In genomic region chr11:34052036-34052607, GRCh38 we compare ENCODE assay signal across 8 cellular contexts.
DNase-seq lines count a peak whose midpoint lies in the region; ATAC-seq lines count a peak whose summit lies in the region.

No MANE protein-coding gene starts in this region.

- ATAC-seq in GM19328 (IDR thresholded peaks at IDR 0.05; ENCODE audit: unreplicated experiment) (peak; percentile 60), HG03469 (IDR thresholded peaks at IDR 0.05; ENCODE audit: unreplicated experiment) (peak; percentile 30)

- DNase-seq in C1 segment of cervical spinal cord (lab: John Stamatoyannopoulos, UW) (peak; percentile 33 to 92 (median 80)), NCI-H82 treated with DMSO at 0.1 percent for 48 hours (lab: John Stamatoyannopoulos, UW; ENCODE audit: unreplicated experiment) (peak; percentile 13), medulla oblongata (ENCODE audit: extremely low spot score) (peak; percentile 86)
- DNase-seq in activated CD8-positive, alpha-beta memory T cell treated with anti-CD3 and anti-CD28 coated beads for 1 hour (ENCODE audit: extremely low read depth in 1 of 2, low read depth in 1 of 2): peak; percentile 57 to 87
- DNase-seq in effector CD4-positive, alpha-beta T cell: peak; percentile 86
- DNase-seq in stimulated activated CD4-positive, alpha-beta T cell treated with anti-CD3 and anti-CD28 coated beads, TNF-alpha, amount 100 ng/mL, for 48 hours (ENCODE audit: low read depth in 3 of 3): peak; percentile 81 to 93 (median 83)

Comparison
In these comparisons a context has a peak if more than half of its experiments do, and no peak if none do; other contexts are left out.
1. Peak in every context shown above with its lines: DNase-seq and ATAC-seq.
2. DNase-seq: peak in every context shown above with its lines; median percentile 86 in effector CD4-positive, alpha-beta T cell; 86 in medulla oblongata; 83 in stimulated activated CD4-positive, alpha-beta T cell treated with anti-CD3 and anti-CD28 coated beads, TNF-alpha, amount 100 ng/mL, for 48 hours; 80 in C1 segment of cervical spinal cord; 72 in activated CD8-positive, alpha-beta memory T cell treated with anti-CD3 and anti-CD28 coated beads for 1 hour; 13 in NCI-H82 treated with DMSO at 0.1 percent for 48 hours.